Comparison of ENCODE assay signal across 16 cellular contexts in the genomic region with DNA sequence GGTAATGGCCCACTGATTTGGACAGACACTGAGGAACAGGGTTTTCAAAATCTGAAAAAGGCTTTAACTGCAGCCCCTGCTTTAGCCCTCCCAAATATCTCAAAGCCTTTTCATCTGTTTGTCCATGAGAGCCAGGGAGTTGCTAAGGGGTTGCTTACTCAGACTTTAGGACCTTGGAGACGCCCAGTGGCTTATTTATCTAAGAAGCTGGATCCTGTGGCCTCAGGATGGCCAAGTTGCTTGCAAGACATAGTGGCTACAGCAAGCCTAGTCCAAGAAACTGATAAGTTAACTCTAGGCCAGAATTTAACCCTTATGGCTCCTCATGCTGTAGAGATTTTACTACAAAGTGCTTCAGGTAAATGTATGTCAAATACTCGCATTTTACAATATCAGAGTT.
DNase-seq lines count a peak whose midpoint lies in the region; ATAC-seq and TF ChIP-seq lines count a peak whose summit lies in the region.
"Had no signal": no experiment of that assay in that cellular context is flagged by ENCODE, and none has a peak within 500 bp of the region (broad histone marks: within the 10 kb centered on the region; RNA-seq: fewer than 3 reads in every experiment).

No MANE protein-coding gene starts in this region.

- peak; percentile 8 for DNase-seq in AG20443 (ENCODE audit: low spot score)
- DNase-seq in HT1080 (ENCODE audit: low read depth) = peak; percentile 35
- DNase-seq in cardiac fibroblast (ENCODE audit: low read depth in 2 of 2) = peak; percentile 53 to 55
- DNase-seq in SK-N-SH = no peak
- no peak for DNase-seq in left lung
- DNase-seq in foreskin keratinocyte = no peak
- no peak for DNase-seq in mammary epithelial cell
- DNase-seq: 8988T, NCI-H1417, NCI-H187, NCI-H446, NCI-H526, PC-3, SHP77 had no signal

- no TSS peak for BruUV-seq in mammary epithelial cell (replicated peaks; lab: Mats Ljungman, UMichigan)

- CTCF ChIA-PET in SK-N-SH (lab: Yijun Ruan, JAX) = no interaction called here
- CTCF ChIA-PET in mammary epithelial cell (lab: Charles Lee; ENCODE audit: low non-redundant PET) = no interaction called here

- TF ChIP-seq CTCF in cardiac fibroblast (IDR thresholded peaks at IDR 0.05; ENCODE audit: low read depth, low read length) = no peak
- no peak for TF ChIP-seq CTCF in SK-N-SH (IDR thresholded peaks at IDR 0.05)
- no peak for TF ChIP-seq CTCF in left lung (IDR thresholded peaks at IDR 0.05)
- TF ChIP-seq CTCF in foreskin keratinocyte (conservative IDR thresholded peaks at IDR 0.05) = no peak
- TF ChIP-seq CTCF in mammary epithelial cell (conservative IDR thresholded peaks at IDR 0.05 in 1 of 2, IDR thresholded peaks at IDR 0.05 in 1 of 2; ENCODE audit: extremely low read depth in 1 of 2, insufficient read depth in 1 of 2, low read depth in 1 of 2, low read length in 2 of 2) = no peak

- H3F3A ChIP-seq in SK-N-SH (replicated peaks; ENCODE audit: insufficient read depth) = no peaks in the 10 kb centered on the region

- H4K20me1 ChIP-seq in SK-N-SH (ENCODE audit: insufficient read depth) (no peaks in the 10 kb centered on the region), mammary epithelial cell (ENCODE audit: insufficient read depth, low read length) (no peaks in the 10 kb centered on the region)

- H3K4me2 ChIP-seq in SK-N-SH (no peak overlapping the region), mammary epithelial cell (ENCODE audit: insufficient read depth, low read depth, low read length) (no peak overlapping the region)

- H3K9ac ChIP-seq in iPS-20b (ENCODE audit: low read depth, low read length) (no peak overlapping the region), SK-N-SH (no peak overlapping the region), mammary epithelial cell (ENCODE audit: insufficient read depth, low read length) (no peak overlapping the region)

- no peaks in the 10 kb centered on the region for H3K9me2 ChIP-seq in SK-N-SH

- H2AFZ ChIP-seq in SK-N-SH (ENCODE audit: low read depth) = no peak overlapping the region
- H2AFZ ChIP-seq in mammary epithelial cell (ENCODE audit: low read depth, low read length) = no peak overlapping the region

- no peak for TF ChIP-seq EP300 in SK-N-SH (IDR thresholded peaks at IDR 0.05; ENCODE audit: borderline replicate concordance in 1 of 2, low read depth in 1 of 2, low read length in 1 of 2)

- in situ Hi-C loops in mammary epithelial cell (cut with MboI; ENCODE audit: low sequenced_read_pairs in 2 of 2) = no loop called here

- no peaks in the 10 kb centered on the region for H3K36me3 ChIP-seq in iPS-20b (ENCODE audit: insufficient read depth, low read depth, low read length)
- H3K36me3 ChIP-seq in SK-N-SH (replicated peaks in 1 of 2; ENCODE audit: control insufficient read depth in 1 of 2, insufficient read depth in 2 of 2, low read length in 1 of 2) = no peaks in the 10 kb centered on the region
- no peaks in the 10 kb centered on the region for H3K36me3 ChIP-seq in left lung
- no peaks in the 10 kb centered on the region for H3K36me3 ChIP-seq in mammary epithelial cell (ENCODE audit: insufficient read depth, low read length)

- dilution Hi-C loops in mammary epithelial cell (cut with HindIII; ENCODE audit: low sequenced_read_pairs) = no loop called here

- no peak overlapping the region for H3K4me3 ChIP-seq in cardiac fibroblast (replicated peaks in 1 of 2; ENCODE audit: low read depth in 2 of 2, low read length in 2 of 2)
- H3K4me3 ChIP-seq in iPS-20b (ENCODE audit: low read length) = peak overlapping the region; percentile 54; the same call in 1 of the 2 replicates
- H3K4me3 ChIP-seq in SK-N-SH (ENCODE audit: low read depth in 2 of 2, low read length in 1 of 2) = no peak overlapping the region
- no peak overlapping the region for H3K4me3 ChIP-seq in left lung
- H3K4me3 ChIP-seq in mammary epithelial cell (replicated peaks in 1 of 3; ENCODE audit: insufficient read depth in 1 of 3, low read depth in 2 of 3, low read length in 3 of 3) = no peak overlapping the region
- H3K4me3 ChIP-seq: SK-N-MC had no signal

- POLR2A ChIA-PET in SK-N-SH (lab: Yijun Ruan, JAX) = no interaction called here

- H3K27ac ChIP-seq in iPS-20b (ENCODE audit: low read length) (no peak overlapping the region), SK-N-SH (ENCODE audit: low read depth in 2 of 2, low read length in 1 of 2) (no peak overlapping the region), left lung (no peak overlapping the region), foreskin keratinocyte (no peak overlapping the region), mammary epithelial cell (ENCODE audit: insufficient read depth, low read depth, low read length) (no peak overlapping the region)
- H3K27ac ChIP-seq: SK-N-MC had no signal

- H3K27me3 ChIP-seq in iPS-20b (ENCODE audit: insufficient read depth, low read length) = peaks cover 99% of the 10 kb centered on the region
- H3K27me3 ChIP-seq in SK-N-SH (ENCODE audit: insufficient read depth) = no peaks in the 10 kb centered on the region
- no peaks in the 10 kb centered on the region for H3K27me3 ChIP-seq in left lung
- no peaks in the 10 kb centered on the region for H3K27me3 ChIP-seq in foreskin keratinocyte
- no peaks in the 10 kb centered on the region for H3K27me3 ChIP-seq in mammary epithelial cell (ENCODE audit: insufficient read depth, low read length)

- intact Hi-C loops in left lung (cut with DNase I) (no loop called here), mammary epithelial cell (cut with micrococcal nuclease) (no loop called here)

- ATAC-seq in left lung (no peak), foreskin keratinocyte (no peak)
- ATAC-seq: PC-3 had no signal

- no peak for TF ChIP-seq RAD21 in SK-N-SH (IDR thresholded peaks at IDR 0.05; ENCODE audit: low read length)

- WGBS in SK-N-SH (ENCODE audit: low lambda C conversion rate) = no CpG with 5 or more reads among the region's 2 CpGs
- WGBS in mammary epithelial cell (ENCODE audit: low coverage, missing lambda C conversion rate) = no CpG with 5 or more reads among the region's 2 CpGs

- no peaks in the 10 kb centered on the region for H3K79me2 ChIP-seq in SK-N-SH (ENCODE audit: insufficient read depth)
- H3K79me2 ChIP-seq in mammary epithelial cell (ENCODE audit: insufficient read depth, low read length) = no peaks in the 10 kb centered on the region

- H3K4me1 ChIP-seq in iPS-20b (ENCODE audit: insufficient read depth, low read length) (peaks cover 15% of the 10 kb centered on the region), SK-N-SH (ENCODE audit: control insufficient read depth in 1 of 2, insufficient read depth in 2 of 2, low read depth in 1 of 2, low read length in 1 of 2) (no peaks in the 10 kb centered on the region), left lung (no peaks in the 10 kb centered on the region), foreskin keratinocyte (no peaks in the 10 kb centered on the region), mammary epithelial cell (ENCODE audit: insufficient read depth, low read length) (no peaks in the 10 kb centered on the region)

- H3K9me3 ChIP-seq in iPS-20b (ENCODE audit: insufficient read depth, low read depth, low read length) (no peaks in the 10 kb centered on the region), SK-N-SH (no peaks in the 10 kb centered on the region), left lung (no peaks in the 10 kb centered on the region), mammary epithelial cell (replicated peaks; ENCODE audit: insufficient read depth, low read length) (no peaks in the 10 kb centered on the region)

TF ChIP-seq in SK-N-SH, 30 proteins besides CTCF, POLR2A, EP300 and RAD21 (continues in another document):
- TF ChIP-seq GABPA (IDR thresholded peaks at IDR 0.05; ENCODE audit: low read depth) = no peak
- no peak for TF ChIP-seq FOSL2 (IDR thresholded peaks at IDR 0.05; ENCODE audit: borderline replicate concordance, low read depth)
- TF ChIP-seq FOXM1 (IDR thresholded peaks at IDR 0.05; ENCODE audit: low read depth) = no peak
- TF ChIP-seq, protein P1, sequence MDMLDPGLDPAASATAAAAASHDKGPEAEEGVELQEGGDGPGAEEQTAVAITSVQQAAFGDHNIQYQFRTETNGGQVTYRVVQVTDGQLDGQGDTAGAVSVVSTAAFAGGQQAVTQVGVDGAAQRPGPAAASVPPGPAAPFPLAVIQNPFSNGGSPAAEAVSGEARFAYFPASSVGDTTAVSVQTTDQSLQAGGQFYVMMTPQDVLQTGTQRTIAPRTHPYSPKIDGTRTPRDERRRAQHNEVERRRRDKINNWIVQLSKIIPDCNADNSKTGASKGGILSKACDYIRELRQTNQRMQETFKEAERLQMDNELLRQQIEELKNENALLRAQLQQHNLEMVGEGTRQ (IDR thresholded peaks at IDR 0.05; ENCODE audit: borderline replicate concordance, low read depth, low read length) = no peak
- TF ChIP-seq JUND (IDR thresholded peaks at IDR 0.05) = no peak
- TF ChIP-seq RFX5 (IDR thresholded peaks at IDR 0.05; ENCODE audit: low read length) = no peak
- no peak for TF ChIP-seq TEAD4 (IDR thresholded peaks at IDR 0.05; ENCODE audit: borderline replicate concordance, insufficient read depth)
- TF ChIP-seq TAF1 (IDR thresholded peaks at IDR 0.05; ENCODE audit: borderline replicate concordance, low read depth, low read length) = no peak
- TF ChIP-seq NFIC (IDR thresholded peaks at IDR 0.05; ENCODE audit: borderline replicate concordance) = no peak
- TF ChIP-seq USF1 (IDR thresholded peaks at IDR 0.05; ENCODE audit: borderline replicate concordance, low read depth) = no peak
- no peak for TF ChIP-seq MEF2A (IDR thresholded peaks at IDR 0.05; ENCODE audit: borderline replicate concordance, low read depth)
- no peak for TF ChIP-seq ZBTB33 (IDR thresholded peaks at IDR 0.05; ENCODE audit: borderline replicate concordance, low read depth)

Comparison
In these comparisons a context has a peak if more than half of its experiments do, and no peak if none do; other contexts are left out.
1. DNase-seq: peak in AG20443 (single experiment), HT1080 (single experiment) and cardiac fibroblast (2 of 2); none in SK-N-SH (single experiment), left lung (0 of 2), foreskin keratinocyte (0 of 2) and mammary epithelial cell (single experiment).